32 cellular contexts compared by ENCODE assay signal in genomic region chr7:100595188-100595587, GRCh38. TPM values are rescaled to one million over a fixed set of nuclear protein-coding genes. Genes with fewer than 3 reads are reported as not detected.
"Had no signal": no experiment of that assay in that cellular context is flagged by ENCODE, and none has a peak within 500 bp of the region (broad histone marks: within the 10 kb centered on the region; RNA-seq: fewer than 3 reads in every experiment).

No MANE protein-coding gene starts in this region.

- H3K4me3 Mint-ChIP-seq: dendritic cell treated with granulocyte-macrophage colony-stimulating factor and Interleukin-4, amounts not matched to agents 40 ng/mL and 50 ng/mL, for 4 days; effector memory CD8-positive, alpha-beta T cell; endodermal cell; mesothelial cell of epicardium had no signal

- FAIRE-seq: endometrium, islet of Langerhans, keratinocyte had no signal

- H3K9me3 Mint-ChIP-seq: dendritic cell treated with granulocyte-macrophage colony-stimulating factor and Interleukin-4, amounts not matched to agents 40 ng/mL and 50 ng/mL, for 4 days; effector memory CD8-positive, alpha-beta T cell; endodermal cell; mesothelial cell of epicardium; naive B cell had no signal

- H3K27me3 ChIP-seq: colonic mucosa, gastrocnemius medialis had no signal

- DNase-seq: colonic mucosa; cortex of kidney; effector CD8-positive, alpha-beta T cell; effector memory CD8-positive, alpha-beta T cell; endodermal cell; erythroblast; esophagus squamous epithelium; foreskin fibroblast; foreskin melanocyte; gastrocnemius medialis; glutamatergic neuron; head of caudate nucleus; heart right ventricle; hippocampal formation; left cardiac atrium; left lung; left ventricle myocardium superior; lower lobe of right lung; mesenchymal stem cell; naive B cell had no signal

- ATAC-seq: effector memory CD8-positive, alpha-beta T cell; esophagus mucosa; gastrocnemius medialis; heart right ventricle; left cardiac atrium; left lung; left ventricle myocardium superior; lower lobe of right lung; mucosa of descending colon had no signal

- H3K27ac Mint-ChIP-seq: dendritic cell treated with granulocyte-macrophage colony-stimulating factor and Interleukin-4, amounts not matched to agents 40 ng/mL and 50 ng/mL, for 4 days; endodermal cell; mesothelial cell of epicardium had no signal

- H3K36me3 ChIP-seq: colonic mucosa, esophagus squamous epithelium, gastrocnemius medialis, heart right ventricle, left lung, lower lobe of right lung had no signal

- H3K36me3 Mint-ChIP-seq: naive B cell had no signal

- H3K27ac ChIP-seq: colonic mucosa, epithelial cell of prostate, esophagus squamous epithelium, gastrocnemius medialis, heart right ventricle, left lung, lower lobe of right lung had no signal

- H3K4me3 ChIP-seq: colonic mucosa, esophagus squamous epithelium, gastrocnemius medialis, heart right ventricle, left lung, lower lobe of right lung, mucosa of descending colon had no signal

- H3K4me1 ChIP-seq: colonic mucosa, gastrocnemius medialis, left lung, lower lobe of right lung had no signal

- H3K9me3 ChIP-seq: colonic mucosa, esophagus squamous epithelium, gastrocnemius medialis, heart right ventricle, left lung, lower lobe of right lung, mucosa of descending colon had no signal

RNA-seq across cellular contexts. Expression of gene PCOLCE, which starts 7.0 kb away (rescaled TPM):
- total RNA-seq: lung microvascular endothelial cell had no signal

RNA-seq across cellular contexts. Expression of gene FBXO24, which starts 9.1 kb away (rescaled TPM):
- total RNA-seq: gastrocnemius medialis, glomerular endothelial cell, mesenteric fat pad had no signal

RNA-seq across cellular contexts. Expression of gene SAP25, which starts 21.5 kb away (rescaled TPM):
- total RNA-seq: kidney epithelial cell, lung microvascular endothelial cell had no signal
